In genomic region chr13:31200636-31200970, GRCh38 we compare ENCODE assay signal across 1 cellular context.
TF ChIP-seq lines count a peak whose summit lies in the region.

No MANE protein-coding gene starts in this region.

TF ChIP-seq in GM23338, 12 proteins besides CTCF, POLR2A, EP300 and RAD21 (continued from another document):
- TF ChIP-seq REST (IDR thresholded peaks at IDR 0.05; ENCODE audit: unreplicated experiment): no peak
- no peak for TF ChIP-seq POLR2AphosphoS5 (IDR thresholded peaks at IDR 0.05; ENCODE audit: low read depth)
- TF ChIP-seq JUNB (IDR thresholded peaks at IDR 0.05; ENCODE audit: unreplicated experiment): no peak
- no peak for TF ChIP-seq EZH2phosphoT487 (IDR thresholded peaks at IDR 0.05; ENCODE audit: unreplicated experiment)
- no peak for TF ChIP-seq ETS1 (IDR thresholded peaks at IDR 0.05)
- TF ChIP-seq CREB1 (CRISPR knock-in tag; IDR thresholded peaks at IDR 0.05; ENCODE audit: low read depth): no peak
